In the genomic region with DNA sequence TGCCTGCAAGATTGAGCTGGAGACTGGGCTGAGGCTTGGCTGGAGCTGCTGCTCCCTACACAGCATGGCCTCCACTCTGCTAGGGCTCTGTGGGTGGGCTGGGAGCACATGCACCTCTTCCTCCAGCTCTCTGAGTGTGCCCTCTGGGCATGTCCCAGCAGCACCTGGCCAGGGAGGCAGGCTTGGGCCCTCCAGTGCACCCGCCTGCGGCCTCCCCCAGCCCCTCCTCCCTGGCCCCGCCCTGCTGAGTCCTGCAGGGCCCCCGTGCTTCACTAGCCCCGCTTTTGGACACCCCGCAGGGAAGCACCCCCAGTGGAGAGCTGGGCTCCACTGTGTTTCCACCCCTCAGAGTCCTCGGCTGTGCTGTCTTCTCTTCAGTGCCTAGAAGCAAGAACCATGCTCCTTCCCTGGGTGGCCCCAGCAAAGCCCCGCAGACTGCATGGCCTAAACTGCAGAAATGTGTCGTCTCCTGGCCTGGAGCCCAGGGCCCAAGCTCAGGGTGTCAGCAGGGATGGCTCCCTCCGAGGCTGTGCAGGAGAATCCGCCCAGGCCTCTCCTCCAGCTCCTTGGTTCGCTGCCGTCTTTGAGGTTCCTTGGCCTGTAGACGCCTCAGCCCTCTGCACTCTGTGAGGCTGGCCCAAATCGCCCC, we compare ENCODE assay signal across 1 cellular context.
TF ChIP-seq lines count a peak whose summit lies in the region.

No MANE protein-coding gene starts in this region.

TF ChIP-seq in IMR-90, 13 proteins besides CTCF, POLR2A, EP300 and RAD21 (continued from another document):
- TF ChIP-seq FOS (IDR thresholded peaks at IDR 0.05; ENCODE audit: low read depth, low read length): no peak
- TF ChIP-seq RFX5 (IDR thresholded peaks at IDR 0.05; ENCODE audit: low read depth, low read length): no peak
- no peak for TF ChIP-seq BHLHE40 (IDR thresholded peaks at IDR 0.05; ENCODE audit: low read depth, low read length)
